ENCODE assay signal across 1 cellular context in the genomic region with DNA sequence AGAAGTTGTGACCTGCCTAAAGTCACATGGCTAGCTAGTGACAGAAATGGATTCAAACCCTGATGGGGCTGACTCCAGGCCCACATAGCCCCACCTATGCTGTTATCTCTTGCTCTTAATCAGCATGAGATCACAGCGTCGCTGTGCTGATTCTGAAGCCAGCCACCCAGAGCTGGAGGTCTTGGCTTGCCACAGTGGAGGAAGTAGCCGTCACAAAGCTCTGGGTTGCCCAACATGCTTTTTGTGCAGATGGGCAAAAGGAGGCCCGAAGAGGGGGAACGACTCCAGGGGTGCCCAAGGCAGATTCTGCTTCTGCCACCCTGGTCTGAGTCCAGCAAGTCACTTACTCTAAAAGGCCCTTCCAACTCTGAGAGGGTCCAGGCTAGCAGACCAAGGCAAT.
TF ChIP-seq lines count a peak whose summit lies in the region.

No MANE protein-coding gene starts in this region.

TF ChIP-seq in H1, 55 proteins besides CTCF, POLR2A, EP300 and RAD21:
- TF ChIP-seq CHD7 (IDR thresholded peaks at IDR 0.05; ENCODE audit: insufficient replicate concordance, low read length) = no peak
- TF ChIP-seq GTF2F1 (IDR thresholded peaks at IDR 0.05; ENCODE audit: borderline replicate concordance, low read depth, low read length) = no peak
- no peak for TF ChIP-seq POLR2AphosphoS5 (IDR thresholded peaks at IDR 0.05; ENCODE audit: low read depth, low read length)
- no peak for TF ChIP-seq SP2 (IDR thresholded peaks at IDR 0.05; ENCODE audit: low read length)
- TF ChIP-seq RXRA (IDR thresholded peaks at IDR 0.05; ENCODE audit: insufficient read depth, low read depth, low read length) = no peak
- no peak for TF ChIP-seq SRF (IDR thresholded peaks at IDR 0.05; ENCODE audit: low read depth, low read length)
- no peak for TF ChIP-seq TBP (IDR thresholded peaks at IDR 0.05; ENCODE audit: low read depth, low read length)
- no peak for TF ChIP-seq SIN3A (conservative IDR thresholded peaks at IDR 0.05 in 1 of 2, IDR thresholded peaks at IDR 0.05 in 1 of 2; ENCODE audit: low read depth in 1 of 2, low read length in 2 of 2)
- TF ChIP-seq ATF2 (IDR thresholded peaks at IDR 0.05; ENCODE audit: low read length) = no peak
- no peak for TF ChIP-seq SAP30 (IDR thresholded peaks at IDR 0.05; ENCODE audit: insufficient read depth, insufficient replicate concordance, low read length)
- TF ChIP-seq ZNF274 (IDR thresholded peaks at IDR 0.05; ENCODE audit: borderline replicate concordance, extremely low read depth, low read length) = no peak
- no peak for TF ChIP-seq ASH2L (IDR thresholded peaks at IDR 0.05; ENCODE audit: low read length)
- TF ChIP-seq TAF7 (optimal IDR thresholded peaks at IDR 0.05; ENCODE audit: borderline replicate concordance, low read depth, low read length) = no peak
- TF ChIP-seq CHD1 (IDR thresholded peaks at IDR 0.05; ENCODE audit: low read depth, low read length) = no peak
- TF ChIP-seq NANOG (IDR thresholded peaks at IDR 0.05; ENCODE audit: insufficient read depth, low read depth, low read length, poor library complexity, severe bottlenecking) = no peak
- no peak for TF ChIP-seq MAFK (IDR thresholded peaks at IDR 0.05; ENCODE audit: low read depth, low read length)
TF ChIP-seq in H1: peak in this region for 0.
